In genomic region chr16:46784569-46784968, GRCh38 we compare ENCODE assay signal across 8 cellular contexts. TPM values are rescaled to one million over a fixed set of nuclear protein-coding genes. Genes with fewer than 3 reads are reported as not detected.
DNase-seq lines count a peak whose midpoint lies in the region; FAIRE-seq and TF ChIP-seq lines count a peak whose summit lies in the region.
"Not testable (repeated sequence)": the region's sequence is repeated elsewhere in the genome, so short reads cannot be mapped to it uniquely, and the experiment has no call there.

No MANE protein-coding gene starts in this region.

- not testable (repeated sequence) for H3K9ac ChIP-seq in HUES48 (ENCODE audit: low read depth, low read length); keratinocyte (ENCODE audit: control insufficient read depth, extremely low read depth, insufficient read depth, low read length); trophoblast cell (ENCODE audit: low read length)

- CTCF ChIA-PET in Caco-2 (lab: Charles Lee) = not testable (repeated sequence)

- H4K91ac ChIP-seq in trophoblast cell (ENCODE audit: low read depth, low read length) = peak overlapping the region; percentile 93

- H3K9me3 Mint-ChIP-seq in Caco-2 (ENCODE audit: unreplicated experiment) (peaks cover 16% of the 10 kb centered on the region), nephron progenitor cell (peaks cover 30% of the 10 kb centered on the region)

- H2BK5ac ChIP-seq in trophoblast cell (ENCODE audit: low read depth, low read length, poor library complexity) = peak overlapping the region; percentile 98

- H3K27ac Mint-ChIP-seq in Caco-2 (ENCODE audit: unreplicated experiment) (peak overlapping the region; percentile 42), nephron progenitor cell (peak overlapping the region; percentile 61)

- not testable (repeated sequence) for H3K79me2 ChIP-seq in keratinocyte (ENCODE audit: control insufficient read depth, insufficient read depth, low read length); trophoblast cell (ENCODE audit: control insufficient read depth, insufficient read depth, low read length, poor library complexity)

- not testable (repeated sequence) for H4K20me1 ChIP-seq in keratinocyte (ENCODE audit: control insufficient read depth, extremely low read depth, insufficient read depth, low read length)

- peak overlapping the region; percentile 33 for H3K27ac ChIP-seq in HUES48 (ENCODE audit: low read depth, low read length)
- H3K27ac ChIP-seq in VCaP = peak overlapping the region; percentile 40
- not testable (repeated sequence) for H3K27ac ChIP-seq in keratinocyte (ENCODE audit: control insufficient read depth, insufficient read depth, low read length)
- H3K27ac ChIP-seq in trophoblast cell (ENCODE audit: low read depth, low read length) = peak overlapping the region; percentile 86

- H2BK12ac ChIP-seq in trophoblast cell (ENCODE audit: low read length) = peak overlapping the region; percentile 31

- not testable (repeated sequence) for H3K27me3 Mint-ChIP-seq in Caco-2 (ENCODE audit: insufficient read depth, unreplicated experiment); nephron progenitor cell (ENCODE audit: low read depth, poor library complexity)

- not testable (repeated sequence) for H4K12ac ChIP-seq in trophoblast cell (ENCODE audit: low read depth, low read length)

- H3K4me1 ChIP-seq in Caco-2 (peaks cover 24% of the 10 kb centered on the region), HUES48 (ENCODE audit: control insufficient read depth, insufficient read depth, low read length) (peaks cover 23% of the 10 kb centered on the region), trophoblast cell (ENCODE audit: control insufficient read depth in 1 of 2, insufficient read depth in 2 of 2, low read length in 2 of 2) (peaks cover 10 to 14% of the 10 kb centered on the region in 2 experiments)
- H3K4me1 ChIP-seq in keratinocyte (ENCODE audit: control insufficient read depth, extremely low read depth, insufficient read depth, low read length) = not testable (repeated sequence)

- not testable (repeated sequence) for H3K9me3 ChIP-seq in Caco-2; HUES48 (ENCODE audit: control insufficient read depth, insufficient read depth, low read length); keratinocyte (ENCODE audit: control insufficient read depth, low read depth, low read length); trophoblast cell (ENCODE audit: insufficient read depth, low read depth, low read length)

- not testable (repeated sequence) for BruUV-seq in Caco-2 (replicated peaks; lab: Mats Ljungman, UMichigan)

- POLR2A ChIA-PET in Caco-2 (lab: Charles Lee) = not testable (repeated sequence)

- not testable (repeated sequence) for H3K27me3 ChIP-seq in Caco-2 (replicated peaks; ENCODE audit: control insufficient read depth, insufficient read depth, low read length); HUES48 (ENCODE audit: control insufficient read depth, insufficient read depth, low read length); bronchial epithelial cell (ENCODE audit: control insufficient read depth, insufficient read depth, low read length); keratinocyte (ENCODE audit: control insufficient read depth, extremely low read depth, insufficient read depth, low read length); trophoblast cell (ENCODE audit: insufficient read depth, low read length)

- no CpG with 5 or more reads among the region's 2 CpGs for WGBS in trophoblast cell (ENCODE audit: extremely low coverage, insufficient coverage, insufficient read length)

- dilution Hi-C loops in keratinocyte (cut with MboI; ENCODE audit: extremely low pct_ligation_motif_present, low sequenced_read_pairs) = not testable (repeated sequence)

- peak overlapping the region; percentile 96 for H3K14ac ChIP-seq in trophoblast cell (ENCODE audit: low read length)

- H3K4me2 ChIP-seq in keratinocyte (ENCODE audit: control insufficient read depth, extremely low read depth, insufficient read depth, low read depth, low read length) = peak overlapping the region; percentile 29
- H3K4me2 ChIP-seq in trophoblast cell (ENCODE audit: low read length) = not testable (repeated sequence)

- H3K4me3 ChIP-seq in Caco-2 (ENCODE audit: low read depth, low read length); HUES48 (ENCODE audit: low read depth, low read length); bronchial epithelial cell (ENCODE audit: low read depth, low read length); epithelial cell of esophagus (ENCODE audit: low read length); keratinocyte (ENCODE audit: control insufficient read depth in 2 of 3, extremely low read depth in 1 of 3, insufficient read depth in 2 of 3, low read depth in 1 of 3, low read length in 3 of 3); trophoblast cell (ENCODE audit: low read depth, low read length): not testable (repeated sequence)

- H3K4me1 Mint-ChIP-seq in Caco-2 (ENCODE audit: low read depth, unreplicated experiment) = peaks cover 21% of the 10 kb centered on the region
- not testable (repeated sequence) for H3K4me1 Mint-ChIP-seq in nephron progenitor cell

- DNase-seq in Caco-2; keratinocyte (ENCODE audit: low read depth, low spot score); nephron progenitor cell; trophoblast cell: not testable (repeated sequence)
- DNase-seq in bronchial epithelial cell (ENCODE audit: low read depth) = peak; percentile 20
- DNase-seq in epithelial cell of esophagus (ENCODE audit: low read depth) = peak; percentile 19

- H2AFZ ChIP-seq in keratinocyte (ENCODE audit: control insufficient read depth, low read length) = peak overlapping the region; percentile 54
- not testable (repeated sequence) for H2AFZ ChIP-seq in trophoblast cell (ENCODE audit: insufficient read depth, low read length, poor library complexity)

- H3K4me3 Mint-ChIP-seq in Caco-2 (ENCODE audit: unreplicated experiment); nephron progenitor cell: not testable (repeated sequence)

- H3K36me3 ChIP-seq in Caco-2 (ENCODE audit: control insufficient read depth, insufficient read depth, low read length); HUES48 (ENCODE audit: control insufficient read depth, insufficient read depth, low read length); bronchial epithelial cell (ENCODE audit: control insufficient read depth, insufficient read depth, low read length); keratinocyte (ENCODE audit: control insufficient read depth in 2 of 2, extremely low read depth in 1 of 2, insufficient read depth in 2 of 2, low read length in 2 of 2); trophoblast cell (ENCODE audit: control insufficient read depth in 1 of 2, insufficient read depth in 2 of 2, low read length in 2 of 2): not testable (repeated sequence)

- not testable (repeated sequence) for H3K23ac ChIP-seq in trophoblast cell (ENCODE audit: low read length)

- FAIRE-seq in bronchial epithelial cell (lab: Jason Lieb, UNC); keratinocyte (lab: Jason Lieb, UNC): not testable (repeated sequence)

- H3K36me3 Mint-ChIP-seq in Caco-2 (ENCODE audit: insufficient read depth, unreplicated experiment) = not testable (repeated sequence)
- peaks cover 18% of the 10 kb centered on the region for H3K36me3 Mint-ChIP-seq in nephron progenitor cell (ENCODE audit: low read depth)

- not testable (repeated sequence) for H3K9me1 ChIP-seq in keratinocyte (ENCODE audit: control insufficient read depth, extremely low read depth, insufficient read depth, low read length)

- H4K8ac ChIP-seq in trophoblast cell (ENCODE audit: low read depth, low read length) = peak overlapping the region; percentile 41

- H2BK120ac ChIP-seq in trophoblast cell (ENCODE audit: insufficient read depth, low read length, poor library complexity) = peak overlapping the region; percentile 97

- H3K18ac ChIP-seq in trophoblast cell (ENCODE audit: low read length) = peak overlapping the region; percentile 23

- peak overlapping the region; percentile 40 for H3K4ac ChIP-seq in trophoblast cell (ENCODE audit: low read depth, low read length)

- TF ChIP-seq CTCF in Caco-2 (IDR thresholded peaks at IDR 0.05; ENCODE audit: insufficient read depth in 1 of 2, low read depth in 1 of 2, low read length in 1 of 2, severe bottlenecking in 1 of 2, unreplicated experiment in 1 of 2); VCaP (conservative IDR thresholded peaks at IDR 0.05); bronchial epithelial cell (IDR thresholded peaks at IDR 0.05; ENCODE audit: insufficient read depth, low read length, severe bottlenecking); epithelial cell of esophagus (IDR thresholded peaks at IDR 0.05; ENCODE audit: insufficient read depth, low read depth, low read length, missing control alignments); keratinocyte (optimal IDR thresholded peaks at IDR 0.05 in 1 of 3, IDR thresholded peaks at IDR 0.05 in 1 of 3, conservative IDR thresholded peaks at IDR 0.05 in 1 of 3; ENCODE audit: extremely low read depth in 1 of 3, insufficient read depth in 2 of 3, low read length in 3 of 3); nephron progenitor cell (IDR thresholded peaks at IDR 0.05): not testable (repeated sequence)

- not testable (repeated sequence) for H2AK5ac ChIP-seq in trophoblast cell (ENCODE audit: low read length)

- peaks cover 23% of the 10 kb centered on the region for H3K79me1 ChIP-seq in trophoblast cell (ENCODE audit: low read length)

- intact Hi-C loops in Caco-2 (cut with micrococcal nuclease; ENCODE audit: unreplicated experiment) = loop anchor here (2.0 kb wide), 1 partner anchor 36 kb away; the partner anchor contains the start of gene MYLK3

RNA-seq across cellular contexts. Expression of gene MYLK3, which starts 36.4 kb away (rescaled TPM):
- total RNA-seq in Caco-2 (2022) (1.2 and 1.8 TPM in 2 replicates), bronchial epithelial cell (under 0.01 TPM in 1 of 2 replicates, not detected in the other)
- polyA plus RNA-seq in keratinocyte = 0.03 to 0.04 TPM in 2 of 3 replicates, not detected in the other
- polyA plus RNA-seq in keratinocyte (2011; ENCODE audit: low read depth) = not detected
- 0.01 TPM in 1 of 2 replicates, not detected in the other for polyA plus RNA-seq in keratinocyte (2011; cell fraction: cytosol; rRNA removed)
- polyA plus RNA-seq in keratinocyte (2011; cell fraction: nucleus; rRNA removed) = 0.11 and 0.12 TPM in 2 replicates
- not detected in 2 replicates for polyA plus RNA-seq in keratinocyte (2012; ENCODE audit: low replicate concordance)
- polyA minus RNA-seq in keratinocyte = 0.29 TPM in 1 of 3 replicates, not detected in the others
- polyA minus RNA-seq in keratinocyte (2011; cell fraction: cytosol; rRNA and poly(A)+ RNA removed) = not detected
- polyA minus RNA-seq in keratinocyte (2011; cell fraction: nucleus; rRNA and poly(A)+ RNA removed) = not detected in 2 replicates
- polyA plus RNA-seq in trophoblast cell (2013) = 1.8 and 2.2 TPM in 2 replicates

RNA-seq across cellular contexts. Expression of gene C16orf87, which starts 46.4 kb away (rescaled TPM):
- total RNA-seq in Caco-2 (2022) = 11.9 and 12.1 TPM in 2 replicates
- 5.3 and 7.6 TPM in 2 replicates for total RNA-seq in bronchial epithelial cell
- polyA plus RNA-seq in keratinocyte = 6.7 to 10.2 TPM (median 7.0 TPM) in 3 replicates
- 2.1 TPM for polyA plus RNA-seq in keratinocyte (2011; ENCODE audit: low read depth)
- 5.9 and 8.7 TPM in 2 replicates for polyA plus RNA-seq in keratinocyte (2011; cell fraction: cytosol; rRNA removed)
- polyA plus RNA-seq in keratinocyte (2011; cell fraction: nucleus; rRNA removed) = 4.0 and 6.8 TPM in 2 replicates
- 6.6 and 8.0 TPM in 2 replicates for polyA plus RNA-seq in keratinocyte (2012; ENCODE audit: low replicate concordance)
- polyA minus RNA-seq in keratinocyte = 1.2 to 5.2 TPM (median 2.5 TPM) in 3 replicates
- polyA minus RNA-seq in keratinocyte (2011; cell fraction: cytosol; rRNA and poly(A)+ RNA removed) = 4.2 TPM
- 1.6 and 3.1 TPM in 2 replicates for polyA minus RNA-seq in keratinocyte (2011; cell fraction: nucleus; rRNA and poly(A)+ RNA removed)
- 30.3 and 33.4 TPM in 2 replicates for polyA plus RNA-seq in trophoblast cell (2013)
